ENCODE assay signal across 13 cellular contexts in genomic region chr15:100929641-100930042, GRCh38. TPM values are rescaled to one million over a fixed set of nuclear protein-coding genes. Genes with fewer than 3 reads are reported as not detected.
DNase-seq lines count a peak whose midpoint lies in the region; ATAC-seq, FAIRE-seq and TF ChIP-seq lines count a peak whose summit lies in the region.
"Had no signal": no experiment of that assay in that cellular context is flagged by ENCODE, and none has a peak within 500 bp of the region (broad histone marks: within the 10 kb centered on the region; RNA-seq: fewer than 3 reads in every experiment).

No MANE protein-coding gene starts in this region.

- peak overlapping the region; percentile 45; the same call in 1 of the 2 replicates for H3K4me2 ChIP-seq in GM12878 (ENCODE audit: control insufficient read depth, insufficient read depth)
- H3K4me2 ChIP-seq: A549 had no signal

- TF ChIP-seq CTCF in LNCaP clone FGC (IDR thresholded peaks at IDR 0.05; ENCODE audit: control insufficient read depth, extremely low read depth, insufficient read depth) (no peak), GM12878 (IDR thresholded peaks at IDR 0.05 in 2 of 3, conservative IDR thresholded peaks at IDR 0.05 in 1 of 3; ENCODE audit: control insufficient read depth in 2 of 3, extremely low read depth in 1 of 3, insufficient read depth in 1 of 3, low read depth in 3 of 3, low read length in 3 of 3) (no peak)

- H3K79me2 ChIP-seq in GM12878 (ENCODE audit: control insufficient read depth, insufficient read depth, low read length): peaks cover 41% of the 10 kb centered on the region

- FAIRE-seq in GM12878 (lab: Jason Lieb, UNC): peak; percentile 54
- FAIRE-seq: A549 had no signal

- POLR2A ChIA-PET in GM12878 (lab: Charles Lee): interaction anchor here (0.8 to 5.3 kb wide), 6 partner anchors 9 to 79 kb away, joined by 3 to 50 read pairs (median 5); no protein-coding TSS in a partner anchor

- H2AFZ ChIP-seq in GM12878 (ENCODE audit: control insufficient read depth, low read depth, low read length): no peak overlapping the region

- H3K27me3 Mint-ChIP-seq in stimulated activated memory B cell treated with anti-CD40 and anti-IgM and Interleukin-4, amounts not matched to agents 10 μg/mL and 1 μg/mL and 100 μg/mL, for 72 hours: no peaks in the 10 kb centered on the region

- SMC1A ChIA-PET in GM12878 (lab: Charles Lee; ENCODE audit: uncharacterized antibody, unreplicated experiment): interaction anchor here (1.0 to 5.9 kb wide), 7 partner anchors 9 to 79 kb away, joined by 4 to 45 read pairs (median 6); partner anchors contain the start of gene LRRK1

- no peak for TF ChIP-seq RAD21 in GM12878 (IDR thresholded peaks at IDR 0.05; ENCODE audit: insufficient read depth, low read depth, low read length)

- H3K36me3 ChIP-seq in GM12878 (ENCODE audit: control insufficient read depth in 2 of 2, insufficient read depth in 2 of 2, low read length in 1 of 2): peaks cover 13 to 30% of the 10 kb centered on the region in 2 experiments
- H3K36me3 ChIP-seq: ovary, thyroid gland had no signal

- BruUV-seq in GM12878 (replicated peaks; lab: Mats Ljungman, UMichigan): no TSS peak

- H3K36me3 Mint-ChIP-seq in stimulated activated memory B cell treated with anti-CD40 and anti-IgM and Interleukin-4, amounts not matched to agents 10 μg/mL and 1 μg/mL and 100 μg/mL, for 72 hours: peaks cover 64% of the 10 kb centered on the region

- no peaks in the 10 kb centered on the region for H3K9me3 Mint-ChIP-seq in stimulated activated memory B cell treated with anti-CD40 and anti-IgM and Interleukin-4, amounts not matched to agents 10 μg/mL and 1 μg/mL and 100 μg/mL, for 72 hours

- peaks cover 80% of the 10 kb centered on the region for H3K4me1 Mint-ChIP-seq in stimulated activated memory B cell treated with anti-CD40 and anti-IgM and Interleukin-4, amounts not matched to agents 10 μg/mL and 1 μg/mL and 100 μg/mL, for 72 hours

- RAD21 ChIA-PET in GM12878 (lab: Charles Lee; ENCODE audit: unreplicated experiment): interaction anchor here (2.6 to 6.0 kb wide), 4 partner anchors 10 to 78 kb away, joined by 9 to 76 read pairs (median 30); partner anchors contain the start of gene LRRK1

- peak overlapping the region; percentile 22 for H3K27ac Mint-ChIP-seq in stimulated activated memory B cell treated with anti-CD40 and anti-IgM and Interleukin-4, amounts not matched to agents 10 μg/mL and 1 μg/mL and 100 μg/mL, for 72 hours

- H3K27ac ChIP-seq in GM12878 (ENCODE audit: control insufficient read depth, insufficient read depth): peak overlapping the region; percentile 81
- H3K27ac ChIP-seq: ascending aorta, ovary, thyroid gland had no signal

- 27% methylated on average over 6 of the region's 6 CpGs for WGBS in GM12878 (ENCODE audit: insufficient coverage, insufficient replicate concordance, low lambda C conversion rate, missing lambda C conversion rate)

- no peaks in the 10 kb centered on the region for H3K9me3 ChIP-seq in GM12878 (replicated peaks; ENCODE audit: control insufficient read depth, insufficient read depth, low read length)
- H3K9me3 ChIP-seq: A549, ascending aorta, ovary, thyroid gland had no signal

- no peaks in the 10 kb centered on the region for H3K27me3 ChIP-seq in GM12878 (replicated peaks in 1 of 2; ENCODE audit: control insufficient read depth in 2 of 2, insufficient read depth in 2 of 2, low read length in 1 of 2)
- H3K27me3 ChIP-seq: ascending aorta, ovary, thyroid gland had no signal

- H3K4me1 ChIP-seq in GM12878 (ENCODE audit: control insufficient read depth, insufficient read depth, low read length): peaks cover 74% of the 10 kb centered on the region
- H3K4me1 ChIP-seq: ascending aorta had no signal

- ATAC-seq in GM12878 (peak; percentile 39), Right ventricle myocardium superior (ENCODE audit: poor library complexity) (no peak)
- ATAC-seq in stimulated activated memory B cell treated with anti-CD40 and anti-IgM and Interleukin-4, amounts not matched to agents 10 μg/mL and 1 μg/mL and 100 μg/mL, for 72 hours: no peak
- ATAC-seq: A549 had no signal

- H3K4me3 ChIP-seq in LNCaP clone FGC (ENCODE audit: low read depth, low read length) (no peak overlapping the region), GM12878 (no peak overlapping the region)
- H3K4me3 ChIP-seq: A549, ascending aorta, ovary, thyroid gland had no signal

- in situ Hi-C loops in GM12878 (cut with MboI): loop anchor here (25.0 kb wide), 1 partner anchor 1417 kb away; no protein-coding TSS in a partner anchor

- H4K20me1 ChIP-seq in GM12878 (ENCODE audit: control insufficient read depth, insufficient read depth): no peaks in the 10 kb centered on the region

- H3K9ac ChIP-seq in GM12878 (ENCODE audit: control insufficient read depth, insufficient read depth, low read length): no peak overlapping the region

- no peak overlapping the region for H3K4me3 Mint-ChIP-seq in stimulated activated memory B cell treated with anti-CD40 and anti-IgM and Interleukin-4, amounts not matched to agents 10 μg/mL and 1 μg/mL and 100 μg/mL, for 72 hours

- DNase-seq in NCI-H1417 (lab: John Stamatoyannopoulos, UW): peak; percentile 52 to 79 (median 62)
- DNase-seq in NCI-H1417 treated with DMSO at 0.1 percent for 48 hours (lab: John Stamatoyannopoulos, UW): no peak
- peak; percentile 55 for DNase-seq in LNCaP clone FGC (ENCODE audit: low read depth)
- DNase-seq in GM12878 (ENCODE audit: low read depth, low spot score): no peak
- DNase-seq in occipital lobe (lab: John Stamatoyannopoulos, UW): no peak
- DNase-seq in Right ventricle myocardium superior: no peak
- DNase-seq in medulla oblongata (ENCODE audit: extremely low spot score): no peak
- DNase-seq: NCI-H187 treated with DMSO at 0.1 percent for 48 hours, ovary had no signal

- TF ChIP-seq POLR2A in GM12878 (IDR thresholded peaks at IDR 0.05; ENCODE audit: low read depth, low read length): 0 out of 2 replicates have a peak, but pooled peaks have one; percentile 34

- intact Hi-C loops in GM12878 (cut with micrococcal nuclease; ENCODE audit: unreplicated experiment): no loop called here
- intact Hi-C loops in Right ventricle myocardium superior (cut with DNase I): loop anchor here (10.0 kb wide), 2 partner anchors 55 to 335 kb away; partner anchors contain the start of gene ALDH1A3

- TF ChIP-seq EP300 in GM12878 (IDR thresholded peaks at IDR 0.05; ENCODE audit: borderline replicate concordance in 1 of 2, control insufficient read depth in 1 of 2, low read depth in 2 of 2, low read length in 2 of 2): no peak

- CTCF ChIA-PET in GM12878 (lab: Yijun Ruan, JAX): interaction anchor here (1.5 to 5.3 kb wide), 4 partner anchors 10 to 79 kb away, joined by 4 to 59 read pairs (median 45); partner anchors contain the start of gene LRRK1

TF ChIP-seq in GM12878, 131 proteins besides CTCF, POLR2A, EP300 and RAD21:
- TF ChIP-seq RELA (IDR thresholded peaks at IDR 0.05; ENCODE audit: borderline replicate concordance, partially characterized antibody) (no peak), HDGF (IDR thresholded peaks at IDR 0.05) (peak; percentile 30; the same call in 1 of the 2 replicates), TCF12 (IDR thresholded peaks at IDR 0.05; ENCODE audit: low read depth, low read length) (peak; percentile 82; the same call in 1 of the 2 replicates), TCF3 (IDR thresholded peaks at IDR 0.05; ENCODE audit: borderline replicate concordance, insufficient read depth, low read depth, low read length) (peak; percentile 82; the same call in 1 of the 2 replicates), PAX5 (IDR thresholded peaks at IDR 0.05; ENCODE audit: borderline replicate concordance, low read depth, low read length) (peak; percentile 85), IKZF1 (conservative IDR thresholded peaks at IDR 0.05) (peak; percentile 58; the same call in 1 of the 2 replicates)
TF ChIP-seq in GM12878: peak in this region for 5.

RNA-seq across cellular contexts. Expression of gene LRRK1, which starts 10.5 kb away (rescaled TPM):
- 120 and 150 TPM in 2 replicates for total RNA-seq in GM12878 (2013; cell fraction: nucleolus; rRNA removed)
- total RNA-seq in GM12878 (2014; rRNA removed): 15.6 and 23.0 TPM in 2 replicates
- total RNA-seq in GM12878 (2014; rRNA removed; fragmentation: Illumina TruSeq; extraction: Trizol): 13.1 and 13.5 TPM in 2 replicates
- 51.5 and 58.3 TPM in 2 replicates for total RNA-seq in GM12878 (2021)
- polyA plus RNA-seq in GM12878 (2011; ENCODE audit: low read depth): 14.1 TPM
- 14.0 and 23.0 TPM in 2 replicates for polyA plus RNA-seq in GM12878 (2011; rRNA removed)
- polyA plus RNA-seq in GM12878 (2011; cell fraction: cytosol; rRNA removed): 20.3 and 21.9 TPM in 2 replicates
- polyA plus RNA-seq in GM12878 (2011; cell fraction: nucleus; rRNA removed): 82.2 and 90.7 TPM in 2 replicates
- polyA plus RNA-seq in GM12878 (2012): 29.5 and 30.8 TPM in 2 replicates
- polyA plus RNA-seq in GM12878 (2014; fragmentation: Illumina TruSeq; extraction: Trizol): 14.8 and 17.5 TPM in 2 replicates
- polyA plus RNA-seq in GM12878 (2014; fragmentation: Nextera tagmentation; extraction: Ambion mirVana): 1 to 10 TPM; 2.2 to 2.7 TPM
- polyA plus RNA-seq in GM12878 (2014; rRNA removed): 29.9 and 33.8 TPM in 2 replicates
- 10 to 100 TPM; 13.9 to 18.3 TPM for polyA plus RNA-seq in GM12878 (2016; fragmentation: Nextera tagmentation; extraction: Ambion mirVana)
- 26.7 and 37.6 TPM in 2 replicates for polyA minus RNA-seq in GM12878 (2011; rRNA and poly(A)+ RNA removed)
- 14.2 and 22.7 TPM in 2 replicates for polyA minus RNA-seq in GM12878 (2011; cell fraction: cytosol; rRNA and poly(A)+ RNA removed)
- 60.9 and 92.6 TPM in 2 replicates for polyA minus RNA-seq in GM12878 (2011; cell fraction: nucleus; rRNA and poly(A)+ RNA removed)
- total RNA-seq in occipital lobe: 1.4 TPM
- 3.0 TPM for total RNA-seq in Right ventricle myocardium superior

RNA-seq across cellular contexts. Expression of gene ALDH1A3, which starts 50.0 kb away (rescaled TPM):
- total RNA-seq in GM12878 (2013; cell fraction: nucleolus; rRNA removed): not detected in 2 replicates
- total RNA-seq in GM12878 (2014; rRNA removed): 0.05 and 0.06 TPM in 2 replicates
- 0.14 and 0.22 TPM in 2 replicates for total RNA-seq in GM12878 (2014; rRNA removed; fragmentation: Illumina TruSeq; extraction: Trizol)
- total RNA-seq in GM12878 (2021): 0.23 and 0.45 TPM in 2 replicates
- polyA plus RNA-seq in GM12878 (2011; ENCODE audit: low read depth): not detected
- 0.69 and 1.0 TPM in 2 replicates for polyA plus RNA-seq in GM12878 (2011; rRNA removed)
- 0.32 and 0.43 TPM in 2 replicates for polyA plus RNA-seq in GM12878 (2011; cell fraction: cytosol; rRNA removed)
- polyA plus RNA-seq in GM12878 (2011; cell fraction: nucleus; rRNA removed): 0.97 and 1.3 TPM in 2 replicates
- polyA plus RNA-seq in GM12878 (2012): 0.27 and 0.31 TPM in 2 replicates
- 0.12 TPM in 1 of 2 replicates, not detected in the other for polyA plus RNA-seq in GM12878 (2014; fragmentation: Illumina TruSeq; extraction: Trizol)
- under 1 TPM; 0.09 to 0.14 TPM for polyA plus RNA-seq in GM12878 (2014; fragmentation: Nextera tagmentation; extraction: Ambion mirVana)
- 0.13 and 0.16 TPM in 2 replicates for polyA plus RNA-seq in GM12878 (2014; rRNA removed)
- under 1 TPM; 0.21 to 0.37 TPM for polyA plus RNA-seq in GM12878 (2016; fragmentation: Nextera tagmentation; extraction: Ambion mirVana)
- polyA minus RNA-seq in GM12878 (2011; rRNA and poly(A)+ RNA removed): 0.44 and 0.82 TPM in 2 replicates
- not detected in 2 replicates for polyA minus RNA-seq in GM12878 (2011; cell fraction: cytosol; rRNA and poly(A)+ RNA removed)
- 1.2 and 3.0 TPM in 2 replicates for polyA minus RNA-seq in GM12878 (2011; cell fraction: nucleus; rRNA and poly(A)+ RNA removed)
- 1.9 TPM for total RNA-seq in occipital lobe
- total RNA-seq in Right ventricle myocardium superior: 2.9 TPM

Comparison
In these comparisons a context has a peak if more than half of its experiments do, and no peak if none do; other contexts are left out.
1. DNase-seq: peak in NCI-H1417 (3 of 3) and LNCaP clone FGC (single experiment); none in NCI-H1417 treated with DMSO at 0.1 percent for 48 hours (single experiment), GM12878 (single experiment), occipital lobe (single experiment), Right ventricle myocardium superior (single experiment) and medulla oblongata (single experiment).